Comparison of ENCODE assay signal across 9 cellular contexts in genomic region chr12:19739195-19739776, GRCh38.
DNase-seq lines count a peak whose midpoint lies in the region; ATAC-seq, FAIRE-seq and TF ChIP-seq lines count a peak whose summit lies in the region.
"Had no signal": no experiment of that assay in that cellular context is flagged by ENCODE, and none has a peak within 500 bp of the region (broad histone marks: within the 10 kb centered on the region; RNA-seq: fewer than 3 reads in every experiment).

No MANE protein-coding gene starts in this region.

- H3K4me2 ChIP-seq in HepG2 (ENCODE audit: low read depth, low read length), result no peak overlapping the region

- H3K9me3 ChIP-seq in NT2/D1 (ENCODE audit: insufficient read depth, low read length) (peaks cover 12% of the 10 kb centered on the region), HepG2 (ENCODE audit: low read length) (no peaks in the 10 kb centered on the region), vagina (no peaks in the 10 kb centered on the region)

- H3K27me3 ChIP-seq in NT2/D1 (ENCODE audit: insufficient read depth, insufficient read length) (no peaks in the 10 kb centered on the region), HepG2 (ENCODE audit: control insufficient read depth in 1 of 2, insufficient read depth in 2 of 2, low read length in 2 of 2) (no peaks in the 10 kb centered on the region), vagina (no peaks in the 10 kb centered on the region)

- TF ChIP-seq RAD21 in HepG2 (CRISPR knock-in tag; IDR thresholded peaks at IDR 0.05), result no peak

- WGBS in HepG2 (ENCODE audit: low lambda C conversion rate), result 48% methylated on average over 3 of the region's 3 CpGs

- H3K4me1 ChIP-seq in NT2/D1 (ENCODE audit: insufficient read depth, insufficient read length) (no peaks in the 10 kb centered on the region), HepG2 (ENCODE audit: insufficient read depth, low read length) (no peaks in the 10 kb centered on the region), vagina (no peaks in the 10 kb centered on the region)

- TF ChIP-seq POLR2A in HepG2 (IDR thresholded peaks at IDR 0.05; ENCODE audit: insufficient read depth in 1 of 2, low read depth in 2 of 2, low read length in 2 of 2) (no peak), vagina (IDR thresholded peaks at IDR 0.05) (no peak)

- DNase-seq in NCI-H2227 (lab: John Stamatoyannopoulos, UW; ENCODE audit: unreplicated experiment) (peak; percentile 16), NCI-H2227 treated with DMSO at 0.1 percent for 48 hours (lab: John Stamatoyannopoulos, UW) (no peak), NT2/D1 (ENCODE audit: low read depth, low spot score) (peak; percentile 87), chondrocyte (ENCODE audit: low spot score) (no peak), HepG2 (ENCODE audit: low spot score) (peak; percentile 41), vagina (ENCODE audit: extremely low spot score in 2 of 2) (no peak)

- H3K36me3 ChIP-seq in NT2/D1 (ENCODE audit: insufficient read depth, insufficient read length, low read length) (no peaks in the 10 kb centered on the region), HepG2 (replicated peaks in 1 of 2; ENCODE audit: control insufficient read depth in 1 of 2, insufficient read depth in 2 of 2, low read length in 2 of 2) (no peaks in the 10 kb centered on the region), vagina (no peaks in the 10 kb centered on the region)

- H3K4me3 ChIP-seq in NT2/D1 (ENCODE audit: insufficient read length, low read depth), result no peak overlapping the region
- no peak overlapping the region for H3K4me3 ChIP-seq in HepG2 (replicated peaks in 1 of 3; ENCODE audit: insufficient read depth in 1 of 3, low read depth in 2 of 3, low read length in 3 of 3)
- no peak overlapping the region for H3K4me3 ChIP-seq in vagina

- FAIRE-seq in HepG2 (lab: Jason Lieb, UNC), result peak; percentile 70

- H3K9me3 Mint-ChIP-seq in chondrocyte (ENCODE audit: low read depth), result peaks cover 7% of the 10 kb centered on the region
- H3K9me3 Mint-ChIP-seq: activated naive CD4-positive, alpha-beta T cell treated with anti-CD3 and anti-CD28 coated beads, Interleukin-2, amount 50 U/mL, for 72 hours had no signal

- intact Hi-C loops in HepG2 (cut with micrococcal nuclease; ENCODE audit: unreplicated experiment), result loop anchor here (1.0 to 2.0 kb wide), 4 partner anchors 481 to 1432 kb away; no protein-coding TSS in a partner anchor
- intact Hi-C loops in vagina (cut with DNase I), result no loop called here

- TF ChIP-seq EP300 in HepG2 (IDR thresholded peaks at IDR 0.05; ENCODE audit: low read depth in 2 of 2, low read length in 2 of 2), result no peak
- TF ChIP-seq EP300 in HepG2 (CRISPR knock-in tag; IDR thresholded peaks at IDR 0.05; ENCODE audit: borderline replicate concordance), result no peak

- H3K27ac Mint-ChIP-seq in chondrocyte (ENCODE audit: unreplicated experiment), result no peak overlapping the region
- H3K27ac Mint-ChIP-seq: activated naive CD4-positive, alpha-beta T cell treated with anti-CD3 and anti-CD28 coated beads, Interleukin-2, amount 50 U/mL, for 72 hours had no signal

- no peak overlapping the region for H2AFZ ChIP-seq in HepG2 (ENCODE audit: low read length)

- CTCF ChIA-PET in HepG2 (lab: Yijun Ruan, JAX; ENCODE audit: low intra/inter-chr PET ratio, low total read pairs), result interaction anchor here (1.5 kb wide), 1 partner anchor 481 kb away, joined by 5 read pairs; no protein-coding TSS in a partner anchor

- no peaks in the 10 kb centered on the region for H3K36me3 Mint-ChIP-seq in chondrocyte (ENCODE audit: low read depth)
- H3K36me3 Mint-ChIP-seq: activated naive CD4-positive, alpha-beta T cell treated with anti-CD3 and anti-CD28 coated beads, Interleukin-2, amount 50 U/mL, for 72 hours had no signal

- TF ChIP-seq CTCF in chondrocyte (IDR thresholded peaks at IDR 0.05) (peak; percentile 93), HepG2 (CRISPR knock-in tag; IDR thresholded peaks at IDR 0.05) (peak; percentile 58), vagina (IDR thresholded peaks at IDR 0.05) (peak in 2 of 3 experiments; percentile 25 to 53)

- ATAC-seq in HG03378 (IDR thresholded peaks at IDR 0.05; ENCODE audit: unreplicated experiment) (peak; percentile 54), HepG2 (no peak), HG02870 (IDR thresholded peaks at IDR 0.05; ENCODE audit: unreplicated experiment) (no peak)
- ATAC-seq: activated naive CD4-positive, alpha-beta T cell treated with anti-CD3 and anti-CD28 coated beads, Interleukin-2, amount 50 U/mL, for 72 hours had no signal

- H3K27ac ChIP-seq in HepG2 (ENCODE audit: extremely low read length, insufficient read depth, low read length) (no peak overlapping the region), vagina (no peak overlapping the region)

- no peaks in the 10 kb centered on the region for H4K20me1 ChIP-seq in HepG2 (ENCODE audit: insufficient read depth, low read length)

- H3K4me1 Mint-ChIP-seq in chondrocyte (ENCODE audit: low read depth), result peaks cover 30% of the 10 kb centered on the region

- in situ Hi-C loops in HepG2 (cut with HindIII; ENCODE audit: extremely low pct_ligation_motif_present, low pct_unique_long_range_greater_than_20kb), result loop anchor here (25.0 kb wide), 1 partner anchor 873 kb away; no protein-coding TSS in a partner anchor

- no peak overlapping the region for H3K4me3 Mint-ChIP-seq in chondrocyte (ENCODE audit: unreplicated experiment)

- H3K9ac ChIP-seq in NT2/D1 (ENCODE audit: insufficient read length, low read depth) (no peak overlapping the region), HepG2 (ENCODE audit: insufficient read depth, low read depth, low read length) (no peak overlapping the region)

- POLR2A ChIA-PET in HepG2 (lab: Yijun Ruan, JAX), result no interaction called here

- H3K79me2 ChIP-seq in HepG2 (ENCODE audit: insufficient read depth, low read length), result no peaks in the 10 kb centered on the region

- H3K27me3 Mint-ChIP-seq in chondrocyte (ENCODE audit: low read depth), result no peaks in the 10 kb centered on the region

- BruUV-seq in HepG2 (replicated peaks; lab: Mats Ljungman, UMichigan), result no TSS peak

TF ChIP-seq in HepG2, 621 proteins besides CTCF, POLR2A, EP300 and RAD21:
- TF ChIP-seq ZNF280B (CRISPR knock-in tag; IDR thresholded peaks at IDR 0.05; ENCODE audit: borderline replicate concordance) (no peak), SMC3 (IDR thresholded peaks at IDR 0.05; ENCODE audit: low read length) (peak; percentile 54), ZNF83 (CRISPR knock-in tag; IDR thresholded peaks at IDR 0.05; ENCODE audit: borderline replicate concordance) (no peak), RFXAP (CRISPR knock-in tag; IDR thresholded peaks at IDR 0.05; ENCODE audit: borderline replicate concordance) (no peak), ZNF703 (CRISPR knock-in tag; IDR thresholded peaks at IDR 0.05; ENCODE audit: borderline replicate concordance) (no peak), STAG1 (CRISPR knock-in tag; IDR thresholded peaks at IDR 0.05) (peak; percentile 60), ZNF773 (CRISPR knock-in tag; IDR thresholded peaks at IDR 0.05; ENCODE audit: borderline replicate concordance) (no peak), THRA (CRISPR knock-in tag; IDR thresholded peaks at IDR 0.05; ENCODE audit: borderline replicate concordance) (no peak)

Comparison
In these comparisons a context has a peak if more than half of its experiments do, and no peak if none do; other contexts are left out.
1. DNase-seq: peak in NCI-H2227 (single experiment), NT2/D1 (single experiment) and HepG2 (single experiment); none in NCI-H2227 treated with DMSO at 0.1 percent for 48 hours (single experiment), chondrocyte (single experiment) and vagina (0 of 2).
2. CTCF ChIP-seq: peak in every context shown above with its lines; median percentile 93 in chondrocyte; 58 in HepG2; 39 in vagina.